ENCODE assay signal across 9 cellular contexts in the genomic region with DNA sequence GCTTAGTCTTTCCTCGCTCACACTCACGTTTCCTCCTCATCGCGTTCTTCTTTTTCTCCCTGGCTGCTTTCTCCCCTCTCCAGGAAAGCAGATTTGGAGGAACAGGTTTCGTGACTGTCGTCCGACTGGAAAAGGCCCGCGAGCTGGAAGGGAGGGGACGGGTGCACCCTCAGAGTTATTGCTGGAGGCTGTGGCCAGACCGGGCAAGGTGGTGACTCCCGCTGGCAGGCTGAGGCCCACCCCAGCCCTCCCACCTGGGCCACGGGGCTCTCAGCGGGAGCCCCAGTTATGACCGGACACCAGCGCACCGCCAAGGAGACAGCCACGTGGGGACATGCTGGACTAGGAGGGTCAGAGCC. TPM values are rescaled to one million over a fixed set of nuclear protein-coding genes. Genes with fewer than 3 reads are reported as not detected.
DNase-seq lines count a peak whose midpoint lies in the region; ATAC-seq and TF ChIP-seq lines count a peak whose summit lies in the region.
"Not testable (repeated sequence)": the region's sequence is repeated elsewhere in the genome, so short reads cannot be mapped to it uniquely, and the experiment has no call there.
"Had no signal": no experiment of that assay in that cellular context is flagged by ENCODE, and none has a peak within 500 bp of the region (broad histone marks: within the 10 kb centered on the region; RNA-seq: fewer than 3 reads in every experiment).

No MANE protein-coding gene starts in this region.

- WGBS in esophagus, 2 donors: 5 to 12% methylated on average over 18 of the region's 18 CpGs

- H3K4me3 ChIP-seq in BLaER1 (peak overlapping the region; percentile 50; the same call in 1 of the 2 replicates), WI38 (ENCODE audit: low read depth, low read length) (peak overlapping the region; percentile 54), astrocyte of the spinal cord (ENCODE audit: low read depth, low read length) (peak overlapping the region; percentile 59), esophagus (ENCODE audit: low read depth in 1 of 2, low read length in 2 of 2) (peak overlapping the region; percentile 53 to 61), neural progenitor cell (peak overlapping the region; percentile 65)

- peak; percentile 8 for ATAC-seq in HG02852 (IDR thresholded peaks at IDR 0.05; ENCODE audit: unreplicated experiment)

- H3K4me2 ChIP-seq in BLaER1 (peak overlapping the region; percentile 75), neural progenitor cell (peak overlapping the region; percentile 86)

- H3K79me2 ChIP-seq in neural progenitor cell (ENCODE audit: low read depth): not testable (repeated sequence)

- H3K27me3 ChIP-seq in BLaER1 (peaks cover 52% of the 10 kb centered on the region), neural progenitor cell (peaks cover 35% of the 10 kb centered on the region)
- not testable (repeated sequence) for H3K27me3 ChIP-seq in esophagus (ENCODE audit: control insufficient read depth in 1 of 2, insufficient read depth in 2 of 2, low read length in 2 of 2)

- peaks cover 13% of the 10 kb centered on the region for H3F3A ChIP-seq in neural progenitor cell (ENCODE audit: low read depth)

- H3K9ac ChIP-seq in BLaER1, neural progenitor cell: not testable (repeated sequence)

- not testable (repeated sequence) for H3K36me3 Mint-ChIP-seq in immature natural killer cell; neural progenitor cell; stimulated activated naive CD8-positive, alpha-beta T cell treated with anti-CD3 and anti-CD28 coated beads, Interleukin-15, Interleukin-2, amounts not matched to agents 100 ng/mL and 50 ng/mL, for 24 hours (ENCODE audit: low read depth)

- not testable (repeated sequence) for H3K4me1 Mint-ChIP-seq in immature natural killer cell
- peaks cover 13% of the 10 kb centered on the region for H3K4me1 Mint-ChIP-seq in neural progenitor cell
- H3K4me1 Mint-ChIP-seq in stimulated activated naive CD8-positive, alpha-beta T cell treated with anti-CD3 and anti-CD28 coated beads, Interleukin-15, Interleukin-2, amounts not matched to agents 100 ng/mL and 50 ng/mL, for 24 hours (ENCODE audit: low read depth): peaks cover 16% of the 10 kb centered on the region

- not testable (repeated sequence) for H3K4me1 ChIP-seq in BLaER1; esophagus (ENCODE audit: control insufficient read depth in 2 of 2, insufficient read depth in 2 of 2, low read length in 1 of 2)
- H3K4me1 ChIP-seq in neural progenitor cell: peaks cover 12% of the 10 kb centered on the region

- not testable (repeated sequence) for DNase-seq in astrocyte of the spinal cord (ENCODE audit: low read depth, low spot score); immature natural killer cell; neural progenitor cell (ENCODE audit: low spot score)

- H3K27me3 Mint-ChIP-seq in immature natural killer cell (ENCODE audit: low read depth in 3 of 3) (peaks cover 6 to 13% (median 13%) of the 10 kb centered on the region in 3 donors), neural progenitor cell (ENCODE audit: insufficient read depth, low read depth) (peaks cover 27% of the 10 kb centered on the region)
- H3K27me3 Mint-ChIP-seq in stimulated activated naive CD8-positive, alpha-beta T cell treated with anti-CD3 and anti-CD28 coated beads, Interleukin-15, Interleukin-2, amounts not matched to agents 100 ng/mL and 50 ng/mL, for 24 hours: peaks cover 42% of the 10 kb centered on the region

- H3K27ac ChIP-seq in BLaER1; esophagus (ENCODE audit: low read depth in 2 of 2, low read length in 1 of 2); neural progenitor cell: not testable (repeated sequence)

- H3K9me3 ChIP-seq in BLaER1; esophagus (ENCODE audit: control insufficient read depth in 2 of 2, insufficient read depth in 1 of 2, low read depth in 1 of 2, low read length in 1 of 2); neural progenitor cell (ENCODE audit: low read depth): not testable (repeated sequence)

- H4K20me1 ChIP-seq in BLaER1: peaks cover 32% of the 10 kb centered on the region
- H4K20me1 ChIP-seq in neural progenitor cell (ENCODE audit: low read depth): not testable (repeated sequence)

- not testable (repeated sequence) for TF ChIP-seq CTCF in WI38 (IDR thresholded peaks at IDR 0.05; ENCODE audit: low read depth, low read length); astrocyte of the spinal cord (IDR thresholded peaks at IDR 0.05; ENCODE audit: low read depth, low read length); neural progenitor cell (IDR thresholded peaks at IDR 0.05)

- in situ Hi-C loops in astrocyte of the spinal cord (cut with HindIII; ENCODE audit: low sequenced_read_pairs): not testable (repeated sequence)

- peak overlapping the region; percentile 92 for H2AFZ ChIP-seq in neural progenitor cell (replicated peaks)

- not testable (repeated sequence) for H3K9me3 Mint-ChIP-seq in immature natural killer cell; neural progenitor cell; stimulated activated naive CD8-positive, alpha-beta T cell treated with anti-CD3 and anti-CD28 coated beads, Interleukin-15, Interleukin-2, amounts not matched to agents 100 ng/mL and 50 ng/mL, for 24 hours

- not testable (repeated sequence) for H3K27ac Mint-ChIP-seq in immature natural killer cell, neural progenitor cell
- peak overlapping the region; percentile 6 for H3K27ac Mint-ChIP-seq in stimulated activated naive CD8-positive, alpha-beta T cell treated with anti-CD3 and anti-CD28 coated beads, Interleukin-15, Interleukin-2, amounts not matched to agents 100 ng/mL and 50 ng/mL, for 24 hours

- peak overlapping the region in 3 of 5 donors; percentile 16 to 50 (median 49) for H3K4me3 Mint-ChIP-seq in immature natural killer cell
- H3K4me3 Mint-ChIP-seq in neural progenitor cell: peak overlapping the region; percentile 83
- peak overlapping the region; percentile 63 for H3K4me3 Mint-ChIP-seq in stimulated activated naive CD8-positive, alpha-beta T cell treated with anti-CD3 and anti-CD28 coated beads, Interleukin-15, Interleukin-2, amounts not matched to agents 100 ng/mL and 50 ng/mL, for 24 hours

- H3K36me3 ChIP-seq in BLaER1; esophagus (ENCODE audit: control insufficient read depth in 2 of 2, insufficient read depth in 2 of 2, low read length in 1 of 2); neural progenitor cell: not testable (repeated sequence)

RNA-seq across cellular contexts. Expression of a gene that starts 17.0 kb away (rescaled TPM):
- 1 to 10 TPM; 1.6 to 2.5 TPM for polyA plus RNA-seq in esophagus
- under 1 TPM in 2 of 3 donors, not detected in 1; 0.32 to 0.62 TPM for polyA plus RNA-seq in immature natural killer cell
- 0.68 TPM in 1 of 2 replicates, not detected in the other for total RNA-seq in neural progenitor cell (ENCODE audit: low replicate concordance)
- total RNA-seq: occipital lobe had no signal
